Comparison of ENCODE assay signal across 1 cellular context in genomic region chr3:88142094-88142624, GRCh38.
TF ChIP-seq lines count a peak whose summit lies in the region.

No MANE protein-coding gene starts in this region.

TF ChIP-seq in K562, 482 proteins besides CTCF, POLR2A, EP300 and RAD21:
- no peak for TF ChIP-seq KDM2B (CRISPR knock-in tag; IDR thresholded peaks at IDR 0.05)
- no peak for TF ChIP-seq ZNF695 (CRISPR knock-in tag; IDR thresholded peaks at IDR 0.05)
- no peak for TF ChIP-seq TFAM (CRISPR knock-in tag; conservative IDR thresholded peaks at IDR 0.05)
- no peak for TF ChIP-seq NKRF (IDR thresholded peaks at IDR 0.05; ENCODE audit: borderline replicate concordance)
- no peak for TF ChIP-seq FOXK2 (conservative IDR thresholded peaks at IDR 0.05 in 1 of 2, IDR thresholded peaks at IDR 0.05 in 1 of 2; ENCODE audit: low read depth in 2 of 2)
